In genomic region chr13:49571299-49572240, GRCh38 we compare ENCODE assay signal across 20 cellular contexts. TPM values are rescaled to one million over a fixed set of nuclear protein-coding genes. Genes with fewer than 3 reads are reported as not detected.
DNase-seq lines count a peak whose midpoint lies in the region; ATAC-seq, FAIRE-seq and TF ChIP-seq lines count a peak whose summit lies in the region.
"Had no signal": no experiment of that assay in that cellular context is flagged by ENCODE, and none has a peak within 500 bp of the region (broad histone marks: within the 10 kb centered on the region; RNA-seq: fewer than 3 reads in every experiment).

No MANE protein-coding gene starts in this region.

- no peaks in the 10 kb centered on the region for H3K27me3 ChIP-seq in BE2C
- H3K27me3 ChIP-seq: body of pancreas, esophagus muscularis mucosa, pancreas, transverse colon had no signal

- no peak overlapping the region for H3K27ac Mint-ChIP-seq in stimulated activated naive CD8-positive, alpha-beta T cell treated with anti-CD3 and anti-CD28 coated beads, Interleukin-15, amount 100 ng/mL, for 72 hours
- H3K27ac Mint-ChIP-seq in CD14-positive monocyte = no peak overlapping the region
- H3K27ac Mint-ChIP-seq: activated naive CD8-positive, alpha-beta T cell treated with anti-CD3 and anti-CD28 coated beads for 36 hours had no signal

- H3K4me3 ChIP-seq in BE2C (ENCODE audit: low read depth, low read length) = no peak overlapping the region
- H3K4me3 ChIP-seq: body of pancreas, esophagus muscularis mucosa, pancreas, transverse colon had no signal

- TF ChIP-seq CTCF in BE2C (IDR thresholded peaks at IDR 0.05; ENCODE audit: low read depth, low read length) (no peak), CD14-positive monocyte (IDR thresholded peaks at IDR 0.05) (no peak)

- ATAC-seq in GM21619 (IDR thresholded peaks at IDR 0.05; ENCODE audit: unreplicated experiment) = peak; percentile 55
- peak; percentile 50 for ATAC-seq in stimulated activated naive CD8-positive, alpha-beta T cell treated with anti-CD3 and anti-CD28 coated beads, Interleukin-15, amount 100 ng/mL, for 72 hours
- no peak for ATAC-seq in HG02852 (IDR thresholded peaks at IDR 0.05; ENCODE audit: unreplicated experiment)
- ATAC-seq: body of pancreas, HepG2, pancreas had no signal

- H3K4me1 Mint-ChIP-seq in stimulated activated naive CD8-positive, alpha-beta T cell treated with anti-CD3 and anti-CD28 coated beads, Interleukin-15, amount 100 ng/mL, for 72 hours = peaks cover 28% of the 10 kb centered on the region
- H3K4me1 Mint-ChIP-seq in CD14-positive monocyte = peaks cover 5% of the 10 kb centered on the region
- H3K4me1 Mint-ChIP-seq: H9 had no signal

- no peak for DNase-seq in GM18507 (ENCODE audit: extremely low spot score, insufficient read length, low read depth)
- DNase-seq in astrocyte of the hippocampus (ENCODE audit: low read depth, low spot score) = peak; percentile 51
- no peak for DNase-seq in stimulated activated naive CD8-positive, alpha-beta T cell treated with anti-CD3 and anti-CD28 coated beads, Interleukin-15, amount 100 ng/mL, for 72 hours
- DNase-seq in BE2C = no peak
- DNase-seq in CD14-positive monocyte (ENCODE audit: low spot score) = no peak
- DNase-seq: activated CD4-positive, CD25-positive, alpha-beta regulatory T cell; activated naive CD8-positive, alpha-beta T cell treated with anti-CD3 and anti-CD28 coated beads for 36 hours; activated T-cell treated with anti-CD3 and anti-CD28 coated beads, Interleukin-2, amount 50 U/mL, for 48 hours; body of pancreas; effector memory CD4-positive, alpha-beta T cell; H9; NCI-H1417; NCI-H524; pancreas; transverse colon had no signal

- no peaks in the 10 kb centered on the region for H3K4me1 ChIP-seq in BE2C
- H3K4me1 ChIP-seq: transverse colon had no signal

- H3K9me3 Mint-ChIP-seq in stimulated activated naive CD8-positive, alpha-beta T cell treated with anti-CD3 and anti-CD28 coated beads, Interleukin-15, amount 100 ng/mL, for 72 hours = no peaks in the 10 kb centered on the region
- H3K9me3 Mint-ChIP-seq in CD14-positive monocyte = peaks cover 0 to 2% (median 0%) of the 10 kb centered on the region in 7 donors
- H3K9me3 Mint-ChIP-seq: activated naive CD8-positive, alpha-beta T cell treated with anti-CD3 and anti-CD28 coated beads for 36 hours; H9; natural killer cell treated with Interleukin-12 subunit alpha and Interleukin-12 subunit beta and Interleukin-15 and Interleukin-18, amount 100 ng/mL, for 72 hours had no signal

- H3K27me3 Mint-ChIP-seq in stimulated activated naive CD8-positive, alpha-beta T cell treated with anti-CD3 and anti-CD28 coated beads, Interleukin-15, amount 100 ng/mL, for 72 hours = no peaks in the 10 kb centered on the region
- H3K27me3 Mint-ChIP-seq in CD14-positive monocyte (ENCODE audit: low read depth in 3 of 3) = no peaks in the 10 kb centered on the region
- H3K27me3 Mint-ChIP-seq: activated naive CD8-positive, alpha-beta T cell treated with anti-CD3 and anti-CD28 coated beads for 36 hours; natural killer cell treated with Interleukin-12 subunit alpha and Interleukin-12 subunit beta and Interleukin-15 and Interleukin-18, amount 100 ng/mL, for 72 hours had no signal

- intact Hi-C loops in CD14-positive monocyte (cut with micrococcal nuclease) = no loop called here

- peak; percentile 65 for FAIRE-seq in GM18507 (lab: Jason Lieb, UNC)
- FAIRE-seq: HepG2, pancreas had no signal

- H3K36me3 ChIP-seq in BE2C = peaks cover 8% of the 10 kb centered on the region; the same call in 1 of the 2 replicates
- H3K36me3 ChIP-seq: pancreas, transverse colon had no signal

- no peaks in the 10 kb centered on the region for H3K9me3 ChIP-seq in BE2C
- H3K9me3 ChIP-seq: body of pancreas, esophagus muscularis mucosa, pancreas, transverse colon had no signal

- H3K36me3 Mint-ChIP-seq in CD14-positive monocyte = peaks cover 8 to 27% of the 10 kb centered on the region in 2 donors

- no peak overlapping the region for H3K4me3 Mint-ChIP-seq in stimulated activated naive CD8-positive, alpha-beta T cell treated with anti-CD3 and anti-CD28 coated beads, Interleukin-15, amount 100 ng/mL, for 72 hours
- H3K4me3 Mint-ChIP-seq in CD14-positive monocyte = no peak overlapping the region
- H3K4me3 Mint-ChIP-seq: activated naive CD8-positive, alpha-beta T cell treated with anti-CD3 and anti-CD28 coated beads for 36 hours; H9; natural killer cell treated with Interleukin-12 subunit alpha and Interleukin-12 subunit beta and Interleukin-15 and Interleukin-18, amount 100 ng/mL, for 72 hours had no signal

RNA-seq across cellular contexts. Expression of gene RCBTB1, which starts 13.8 kb away (rescaled TPM):
- polyA plus RNA-seq in BE2C (2012; ENCODE audit: insufficient read depth, insufficient read length, low read depth) = 13.7 TPM
- 10 to 100 TPM in 1 of 2 donors, 1 to 10 TPM in 1; 9.8 to 13.2 TPM for polyA plus RNA-seq in CD14-positive monocyte

RNA-seq across cellular contexts. Expression of gene ARL11, which starts 56.7 kb away (rescaled TPM):
- polyA plus RNA-seq in BE2C (2012; ENCODE audit: insufficient read depth, insufficient read length, low read depth) = 0.15 TPM
- polyA plus RNA-seq in CD14-positive monocyte = 10 to 100 TPM; 15.2 to 19.2 TPM
